Comparison of ENCODE assay signal across 33 cellular contexts in genomic region chr2:133458280-133458679, GRCh38.
DNase-seq lines count a peak whose midpoint lies in the region; ATAC-seq, FAIRE-seq and TF ChIP-seq lines count a peak whose summit lies in the region.
"Had no signal": no experiment of that assay in that cellular context is flagged by ENCODE, and none has a peak within 500 bp of the region (broad histone marks: within the 10 kb centered on the region; RNA-seq: fewer than 3 reads in every experiment).

No MANE protein-coding gene starts in this region.

- DNase-seq in GM23248, result peak; percentile 4
- peak; percentile 3 for DNase-seq in SHP77 treated with DMSO at 0.1 percent for 48 hours (lab: John Stamatoyannopoulos, UW)
- peak; percentile 46 for DNase-seq in endothelial cell of umbilical vein (ENCODE audit: low read depth, low spot score)
- DNase-seq in keratinocyte (ENCODE audit: low read depth, low spot score), result no peak
- no peak for DNase-seq in LoVo (ENCODE audit: low spot score)
- DNase-seq in uterus, result no peak
- DNase-seq: activated CD4-positive, alpha-beta T cell treated with anti-CD3 and anti-CD28 coated beads, Interleukin-2, amount 50 U/mL, for 4 hours; activated naive CD4-positive, alpha-beta T cell treated with Interleukin-2 at 50 U/mL for 16 hours; amniotic stem cell; Calu3; central memory CD4-positive, alpha-beta T cell; DMS79 treated with DMSO at 0.1 percent for 48 hours; Kasumi-1; left colon; mesenchymal stem cell; NCI-H1048; NCI-H1694 treated with DMSO at 0.1 percent for 48 hours; NCI-H2171 treated with DMSO at 0.1 percent for 48 hours; NCI-H526 treated with DMSO at 0.1 percent for 48 hours; pancreas; stimulated activated CD4-positive, alpha-beta T cell treated with anti-CD3 and anti-CD28 coated beads, Interleukin-2, amount 100 ng/mL, for 24 hours; T-helper 1 cell; tibial artery had no signal

- no peak overlapping the region for H3K9ac ChIP-seq in GM23248
- no peak overlapping the region for H3K9ac ChIP-seq in endothelial cell of umbilical vein (replicated peaks; ENCODE audit: extremely low read depth, insufficient read depth, low read length)
- H3K9ac ChIP-seq in keratinocyte (ENCODE audit: control insufficient read depth, extremely low read depth, insufficient read depth, low read length), result no peak overlapping the region

- no peaks in the 10 kb centered on the region for H3K9me3 ChIP-seq in GM23248 (ENCODE audit: low read depth)
- no peaks in the 10 kb centered on the region for H3K9me3 ChIP-seq in endothelial cell of umbilical vein (replicated peaks; ENCODE audit: control insufficient read depth, insufficient read depth, low read length)
- H3K9me3 ChIP-seq in keratinocyte (ENCODE audit: control insufficient read depth, low read depth, low read length), result no peaks in the 10 kb centered on the region
- H3K9me3 ChIP-seq in uterus, result no peaks in the 10 kb centered on the region
- H3K9me3 ChIP-seq: pancreas, SJSA1, tibial artery had no signal

- 60 to 66% methylated on average over 3 of the region's 3 CpGs for WGBS in GM23248 (ENCODE audit: low coverage in 1 of 2, low lambda C conversion rate in 2 of 2, missing lambda C conversion rate in 2 of 2), 2 experiments

- in situ Hi-C loops in GM23248 (cut with MboI), result no loop called here

- H3K4me2 ChIP-seq in GM23248 (ENCODE audit: unreplicated experiment) (no peak overlapping the region), endothelial cell of umbilical vein (ENCODE audit: insufficient read depth, low read length) (no peak overlapping the region), keratinocyte (ENCODE audit: control insufficient read depth, extremely low read depth, insufficient read depth, low read depth, low read length) (no peak overlapping the region)
- H3K4me2 ChIP-seq: GM23338, smooth muscle cell had no signal

- TF ChIP-seq CTCF in endothelial cell of umbilical vein (IDR thresholded peaks at IDR 0.05; ENCODE audit: extremely low read depth in 1 of 2, insufficient read depth in 1 of 2, low read depth in 1 of 2, low read length in 2 of 2), result no peak
- no peak for TF ChIP-seq CTCF in keratinocyte (optimal IDR thresholded peaks at IDR 0.05 in 1 of 3, IDR thresholded peaks at IDR 0.05 in 1 of 3, conservative IDR thresholded peaks at IDR 0.05 in 1 of 3; ENCODE audit: extremely low read depth in 1 of 3, insufficient read depth in 2 of 3, low read length in 3 of 3)
- TF ChIP-seq CTCF in uterus (IDR thresholded peaks at IDR 0.05), result no peak

- FAIRE-seq in endothelial cell of umbilical vein (lab: Jason Lieb, UNC) (no peak), keratinocyte (lab: Jason Lieb, UNC) (peak; percentile 81)
- FAIRE-seq: endometrium, GM12878, pancreas, TTC549 had no signal

- no peak overlapping the region for H3K27ac ChIP-seq in GM23248
- H3K27ac ChIP-seq in endothelial cell of umbilical vein (ENCODE audit: insufficient read depth, low read depth, low read length), result no peak overlapping the region
- peak overlapping the region; percentile 62 for H3K27ac ChIP-seq in keratinocyte (ENCODE audit: control insufficient read depth, insufficient read depth, low read length)
- H3K27ac ChIP-seq in uterus, result no peak overlapping the region
- H3K27ac ChIP-seq: C4-2B, HL-60, pancreas, SJSA1, tibial artery had no signal

- H4K20me1 ChIP-seq in GM23248 (ENCODE audit: insufficient read depth) (no peaks in the 10 kb centered on the region), endothelial cell of umbilical vein (replicated peaks; ENCODE audit: control insufficient read depth, extremely low read depth, insufficient read depth, low read length) (no peaks in the 10 kb centered on the region), keratinocyte (ENCODE audit: control insufficient read depth, extremely low read depth, insufficient read depth, low read length) (no peaks in the 10 kb centered on the region)

- H3F3A ChIP-seq in GM23248 (ENCODE audit: insufficient read depth), result no peaks in the 10 kb centered on the region

- H3K4me3 ChIP-seq in GM23248 (no peak overlapping the region), endothelial cell of umbilical vein (replicated peaks in 1 of 3; ENCODE audit: insufficient read depth in 1 of 3, low read depth in 1 of 3, low read length in 3 of 3) (no peak overlapping the region), keratinocyte (ENCODE audit: control insufficient read depth in 2 of 3, extremely low read depth in 1 of 3, insufficient read depth in 2 of 3, low read depth in 1 of 3, low read length in 3 of 3) (no peak overlapping the region), uterus (no peak overlapping the region)
- H3K4me3 ChIP-seq: GM12878, GM23338, pancreas, SJSA1, smooth muscle cell, tibial artery had no signal

- H2AFZ ChIP-seq in GM23248 (no peak overlapping the region), endothelial cell of umbilical vein (ENCODE audit: low read depth, low read length) (no peak overlapping the region), keratinocyte (ENCODE audit: control insufficient read depth, low read length) (no peak overlapping the region)
- H2AFZ ChIP-seq: GM23338 had no signal

- POLR2A ChIA-PET in endothelial cell of umbilical vein (lab: Charles Lee), result no interaction called here

- ATAC-seq in GM19452 (IDR thresholded peaks at IDR 0.05; ENCODE audit: unreplicated experiment), result no peak
- ATAC-seq: GM12878, GM23338, left colon, Panc1, pancreas had no signal

- CTCF ChIA-PET in endothelial cell of umbilical vein (lab: Charles Lee), result no interaction called here

- dilution Hi-C loops in endothelial cell of umbilical vein (cut with MboI; ENCODE audit: extremely low pct_ligation_motif_present, low sequenced_read_pairs) (no loop called here), keratinocyte (cut with MboI; ENCODE audit: extremely low pct_ligation_motif_present, low sequenced_read_pairs) (no loop called here)

- H3K79me2 ChIP-seq in GM23248 (ENCODE audit: insufficient read depth), result no peaks in the 10 kb centered on the region
- no peaks in the 10 kb centered on the region for H3K79me2 ChIP-seq in endothelial cell of umbilical vein (ENCODE audit: control insufficient read depth, insufficient read depth, low read length)
- H3K79me2 ChIP-seq in keratinocyte (ENCODE audit: control insufficient read depth, insufficient read depth, low read length), result no peaks in the 10 kb centered on the region

- H3K9me2 ChIP-seq in GM23248 (ENCODE audit: insufficient read depth), result no peaks in the 10 kb centered on the region

- H3K36me3 ChIP-seq in GM23248 (ENCODE audit: low read depth) (no peaks in the 10 kb centered on the region), endothelial cell of umbilical vein (ENCODE audit: control insufficient read depth in 2 of 2, extremely low read depth in 1 of 2, insufficient read depth in 2 of 2, low read length in 2 of 2) (no peaks in the 10 kb centered on the region), keratinocyte (ENCODE audit: control insufficient read depth in 2 of 2, extremely low read depth in 1 of 2, insufficient read depth in 2 of 2, low read length in 2 of 2) (no peaks in the 10 kb centered on the region), uterus (no peaks in the 10 kb centered on the region)
- H3K36me3 ChIP-seq: pancreas, SJSA1, tibial artery had no signal

- TF ChIP-seq POLR2A in endothelial cell of umbilical vein (IDR thresholded peaks at IDR 0.05; ENCODE audit: low read depth, low read length), result no peak
- TF ChIP-seq POLR2A in uterus (IDR thresholded peaks at IDR 0.05), result no peak

- intact Hi-C loops in endothelial cell of umbilical vein (cut with micrococcal nuclease) (loop anchor here (10.0 kb wide), 1 partner anchor 387 kb away; no protein-coding TSS in a partner anchor), uterus (cut with DNase I; ENCODE audit: low total_unique reads) (no loop called here)

- H3K9me1 ChIP-seq in endothelial cell of umbilical vein (replicated peaks; ENCODE audit: control insufficient read depth, extremely low read depth, insufficient read depth, low read length), result no peaks in the 10 kb centered on the region
- no peaks in the 10 kb centered on the region for H3K9me1 ChIP-seq in keratinocyte (ENCODE audit: control insufficient read depth, extremely low read depth, insufficient read depth, low read length)

- BruUV-seq in endothelial cell of umbilical vein (replicated peaks; lab: Mats Ljungman, UMichigan), result no TSS peak

- H3K4me1 ChIP-seq in GM23248 (ENCODE audit: insufficient read depth) (no peaks in the 10 kb centered on the region), endothelial cell of umbilical vein (ENCODE audit: control insufficient read depth, extremely low read depth, insufficient read depth, low read length) (peaks cover 3% of the 10 kb centered on the region), keratinocyte (ENCODE audit: control insufficient read depth, extremely low read depth, insufficient read depth, low read length) (peaks cover 5% of the 10 kb centered on the region), uterus (no peaks in the 10 kb centered on the region)
- H3K4me1 ChIP-seq: pancreas, SJSA1, tibial artery had no signal

- no peaks in the 10 kb centered on the region for H3K27me3 ChIP-seq in GM23248 (replicated peaks; ENCODE audit: insufficient read depth)
- H3K27me3 ChIP-seq in endothelial cell of umbilical vein (ENCODE audit: control insufficient read depth in 2 of 2, insufficient read depth in 2 of 2, low read length in 2 of 2), result no peaks in the 10 kb centered on the region
- no peaks in the 10 kb centered on the region for H3K27me3 ChIP-seq in keratinocyte (ENCODE audit: control insufficient read depth, extremely low read depth, insufficient read depth, low read length)
- H3K27me3 ChIP-seq in uterus, result no peaks in the 10 kb centered on the region
- H3K27me3 ChIP-seq: pancreas, SJSA1, tibial artery had no signal

TF ChIP-seq in endothelial cell of umbilical vein, 7 proteins besides CTCF, POLR2A, EP300 and RAD21:
- TF ChIP-seq EZH2 (IDR thresholded peaks at IDR 0.05; ENCODE audit: borderline replicate concordance, low read depth, low read length, severe bottlenecking) (no peak), FOS (IDR thresholded peaks at IDR 0.05; ENCODE audit: borderline replicate concordance, insufficient read depth, low read length) (no peak), JUN (IDR thresholded peaks at IDR 0.05; ENCODE audit: borderline replicate concordance, insufficient read depth, insufficient read length, low read depth) (no peak), MAX (IDR thresholded peaks at IDR 0.05; ENCODE audit: insufficient read depth, insufficient read length) (no peak), MYC (IDR thresholded peaks at IDR 0.05; ENCODE audit: low read depth, low read length) (no peak), GATA2 (IDR thresholded peaks at IDR 0.05; ENCODE audit: insufficient read depth, insufficient read length, low read depth, low read length) (no peak), POLR2AphosphoS5 (IDR thresholded peaks at IDR 0.05; ENCODE audit: insufficient read depth, low read depth, low read length) (no peak)

Comparison
In these comparisons a context has a peak if more than half of its experiments do, and no peak if none do; other contexts are left out.
1. DNase-seq: peak in GM23248 (single experiment), SHP77 treated with DMSO at 0.1 percent for 48 hours (single experiment) and endothelial cell of umbilical vein (single experiment); none in keratinocyte (single experiment), LoVo (single experiment) and uterus (0 of 2).